ENCODE assay signal across 22 cellular contexts in genomic region chr10:79207096-79207357, GRCh38.
"Had no signal": no experiment of that assay in that cellular context is flagged by ENCODE, and none has a peak within 500 bp of the region (broad histone marks: within the 10 kb centered on the region; RNA-seq: fewer than 3 reads in every experiment).

No MANE protein-coding gene starts in this region.

- H3K27ac ChIP-seq: colonic mucosa, epithelial cell of prostate, gastroesophageal sphincter, heart left ventricle, hepatocyte, neutrophil, prostate gland, right atrium auricular region, suprapubic skin, transverse colon had no signal

- H3K4me3 Mint-ChIP-seq: dendritic cell treated with granulocyte-macrophage colony-stimulating factor and Interleukin-4, amounts not matched to agents 40 ng/mL and 50 ng/mL, for 4 days; endodermal cell; memory B cell; natural killer cell; stimulated activated naive B cell treated with anti-CD40 and anti-IgM and Interleukin-4, amounts not matched to agents 10 μg/mL and 1 μg/mL and 100 μg/mL, for 72 hours; stimulated activated naive CD8-positive, alpha-beta T cell treated with anti-CD3 and anti-CD28 coated beads, Interleukin-15, Interleukin-2, amounts not matched to agents 100 ng/mL and 50 ng/mL, for 24 hours had no signal

- H3K27ac Mint-ChIP-seq: dendritic cell treated with granulocyte-macrophage colony-stimulating factor and Interleukin-4, amounts not matched to agents 40 ng/mL and 50 ng/mL, for 4 days; endodermal cell; memory B cell; stimulated activated naive B cell treated with anti-CD40 and anti-IgM and Interleukin-4, amounts not matched to agents 10 μg/mL and 1 μg/mL and 100 μg/mL, for 72 hours had no signal

- DNase-seq: colonic mucosa; effector CD8-positive, alpha-beta T cell; endodermal cell; foreskin fibroblast; heart left ventricle; kidney; natural killer cell; stimulated activated CD4-positive, alpha-beta T cell treated with anti-CD3 and anti-CD28 coated beads, Interleukin-4, amount 100 ng/mL, for 4 hours; stimulated activated naive B cell treated with anti-CD40 and anti-IgM and Interleukin-4, amounts not matched to agents 10 μg/mL and 1 μg/mL and 100 μg/mL, for 72 hours; transverse colon had no signal

- H3K9me3 Mint-ChIP-seq: dendritic cell treated with granulocyte-macrophage colony-stimulating factor and Interleukin-4, amounts not matched to agents 40 ng/mL and 50 ng/mL, for 4 days; endodermal cell; memory B cell; natural killer cell; stimulated activated naive B cell treated with anti-CD40 and anti-IgM and Interleukin-4, amounts not matched to agents 10 μg/mL and 1 μg/mL and 100 μg/mL, for 72 hours; stimulated activated naive CD8-positive, alpha-beta T cell treated with anti-CD3 and anti-CD28 coated beads, Interleukin-15, Interleukin-2, amounts not matched to agents 100 ng/mL and 50 ng/mL, for 24 hours had no signal

- H3K27me3 ChIP-seq: colonic mucosa, gastroesophageal sphincter, heart left ventricle, hepatocyte, neutrophil, right atrium auricular region, suprapubic skin, transverse colon had no signal

- H3K9me3 ChIP-seq: colonic mucosa, gastroesophageal sphincter, heart left ventricle, neutrophil, prostate gland, right atrium auricular region, suprapubic skin, transverse colon had no signal

- H3K4me1 ChIP-seq: colonic mucosa, prostate gland had no signal

- ATAC-seq: gastroesophageal sphincter; heart left ventricle; left lobe of liver; natural killer cell; stimulated activated naive B cell treated with anti-CD40 and anti-IgM and Interleukin-4, amounts not matched to agents 10 μg/mL and 1 μg/mL and 100 μg/mL, for 72 hours had no signal

- H3K27me3 Mint-ChIP-seq: dendritic cell treated with granulocyte-macrophage colony-stimulating factor and Interleukin-4, amounts not matched to agents 40 ng/mL and 50 ng/mL, for 4 days; stimulated activated naive B cell treated with anti-CD40 and anti-IgM and Interleukin-4, amounts not matched to agents 10 μg/mL and 1 μg/mL and 100 μg/mL, for 72 hours; stimulated activated naive CD8-positive, alpha-beta T cell treated with anti-CD3 and anti-CD28 coated beads, Interleukin-15, Interleukin-2, amounts not matched to agents 100 ng/mL and 50 ng/mL, for 24 hours had no signal

- H3K36me3 Mint-ChIP-seq: memory B cell, natural killer cell had no signal

- H3K4me3 ChIP-seq: colonic mucosa, gastroesophageal sphincter, heart left ventricle, hepatocyte, lung, prostate gland, right atrium auricular region, suprapubic skin, transverse colon had no signal

- H3K36me3 ChIP-seq: colonic mucosa had no signal

- H2AFZ ChIP-seq: hepatocyte had no signal

- H3K4me2 ChIP-seq: hepatocyte had no signal

- H3K4me1 Mint-ChIP-seq: endodermal cell had no signal
